In genomic region chr6:55665224-55665587, GRCh38 we compare ENCODE assay signal across 24 cellular contexts.
"Had no signal": no experiment of that assay in that cellular context is flagged by ENCODE, and none has a peak within 500 bp of the region (broad histone marks: within the 10 kb centered on the region; RNA-seq: fewer than 3 reads in every experiment).

No MANE protein-coding gene starts in this region.

- H3K27me3 ChIP-seq: neural progenitor cell, neutrophil, right atrium auricular region, right lobe of liver, tibial nerve, uterus had no signal

- H3K36me3 Mint-ChIP-seq: memory B cell; naive thymus-derived CD8-positive, alpha-beta T cell; neural progenitor cell; stimulated activated memory B cell treated with anti-CD40 and anti-IgM and Interleukin-4, amounts not matched to agents 10 μg/mL and 1 μg/mL and 100 μg/mL, for 72 hours had no signal

- H3K4me1 Mint-ChIP-seq: memory B cell; naive thymus-derived CD8-positive, alpha-beta T cell; nephron progenitor cell; stimulated activated memory B cell treated with anti-CD40 and anti-IgM and Interleukin-4, amounts not matched to agents 10 μg/mL and 1 μg/mL and 100 μg/mL, for 72 hours; stimulated activated naive CD8-positive, alpha-beta T cell treated with anti-CD3 and anti-CD28 coated beads, Interleukin-15, amount 100 ng/mL, for 72 hours had no signal

- DNase-seq: islet precursor cell; left ventricle myocardium inferior; naive thymus-derived CD8-positive, alpha-beta T cell; nephron progenitor cell; occipital lobe; right lobe of liver; stimulated activated CD4-positive, alpha-beta T cell treated with anti-CD3 and anti-CD28 coated beads, Interleukin-1b, Interleukin-23, amount 100 ng/mL, for 48 hours; stimulated activated CD4-positive, alpha-beta T cell treated with anti-CD3 and anti-CD28 coated beads, Interleukin-2, amount 100 ng/mL, for 48 hours; stimulated activated CD4-positive, alpha-beta T cell treated with anti-CD3 and anti-CD28 coated beads, Interleukin-4, amount 100 ng/mL, for 4 hours; stimulated activated CD8-positive, alpha-beta memory T cell treated with anti-CD3 and anti-CD28 coated beads, Interleukin-4, amount 100 ng/mL, for 48 hours; stimulated activated naive CD4-positive, alpha-beta T cell treated with Interleukin-2 at 50 U/mL for 16 hours; stimulated activated naive CD8-positive, alpha-beta T cell treated with anti-CD3 and anti-CD28 coated beads, Interleukin-15, amount 100 ng/mL, for 72 hours; substantia nigra; uterus had no signal

- H3K9ac ChIP-seq: neural progenitor cell had no signal

- H3K36me3 ChIP-seq: left ventricle myocardium inferior, neural progenitor cell, neutrophil, right atrium auricular region, right lobe of liver, tibial nerve, uterus had no signal

- H3K4me2 ChIP-seq: neural progenitor cell, smooth muscle cell had no signal

- H3K27ac Mint-ChIP-seq: memory B cell; naive thymus-derived CD8-positive, alpha-beta T cell; nephron progenitor cell; neural progenitor cell; progenitor cell of endocrine pancreas; stimulated activated memory B cell treated with anti-CD40 and anti-IgM and Interleukin-4, amounts not matched to agents 10 μg/mL and 1 μg/mL and 100 μg/mL, for 72 hours; stimulated activated naive CD8-positive, alpha-beta T cell treated with anti-CD3 and anti-CD28 coated beads, Interleukin-15, amount 100 ng/mL, for 72 hours; type B pancreatic cell had no signal

- H3K4me3 ChIP-seq: left ventricle myocardium inferior, lung, neural progenitor cell, right atrium auricular region, right lobe of liver, smooth muscle cell, tibial nerve, uterus had no signal

- H3K4me3 Mint-ChIP-seq: memory B cell; naive thymus-derived CD8-positive, alpha-beta T cell; nephron progenitor cell; neural progenitor cell; stimulated activated memory B cell treated with anti-CD40 and anti-IgM and Interleukin-4, amounts not matched to agents 10 μg/mL and 1 μg/mL and 100 μg/mL, for 72 hours; stimulated activated naive CD8-positive, alpha-beta T cell treated with anti-CD3 and anti-CD28 coated beads, Interleukin-15, amount 100 ng/mL, for 72 hours; type B pancreatic cell had no signal

- H3K9me3 ChIP-seq: neutrophil, right lobe of liver, uterus had no signal

- H3K27ac ChIP-seq: left ventricle myocardium inferior, neural progenitor cell, neutrophil, right atrium auricular region, right lobe of liver, tibial nerve, uterus had no signal

- ATAC-seq: naive thymus-derived CD8-positive, alpha-beta T cell; right lobe of liver; stimulated activated memory B cell treated with anti-CD40 and anti-IgM and Interleukin-4, amounts not matched to agents 10 μg/mL and 1 μg/mL and 100 μg/mL, for 72 hours; stimulated activated naive CD8-positive, alpha-beta T cell treated with anti-CD3 and anti-CD28 coated beads, Interleukin-15, amount 100 ng/mL, for 72 hours had no signal

- H3K27me3 Mint-ChIP-seq: memory B cell; naive thymus-derived CD8-positive, alpha-beta T cell; progenitor cell of endocrine pancreas; stimulated activated memory B cell treated with anti-CD40 and anti-IgM and Interleukin-4, amounts not matched to agents 10 μg/mL and 1 μg/mL and 100 μg/mL, for 72 hours; stimulated activated naive CD8-positive, alpha-beta T cell treated with anti-CD3 and anti-CD28 coated beads, Interleukin-15, amount 100 ng/mL, for 72 hours; type B pancreatic cell had no signal

- H2AFZ ChIP-seq: neural progenitor cell had no signal

- H3K4me1 ChIP-seq: neural progenitor cell, right atrium auricular region, right lobe of liver, uterus had no signal
